27 cellular contexts compared by ENCODE assay signal in genomic region chr18:70085641-70086040, GRCh38.
"Had no signal": no experiment of that assay in that cellular context is flagged by ENCODE, and none has a peak within 500 bp of the region (broad histone marks: within the 10 kb centered on the region; RNA-seq: fewer than 3 reads in every experiment).

No MANE protein-coding gene starts in this region.

- ATAC-seq: left cardiac atrium; left lung; natural killer cell; right cardiac atrium; stimulated activated effector memory CD8-positive, alpha-beta T cell treated with anti-CD3 and anti-CD28 coated beads, Interleukin-12 subunit alpha, Interleukin-12 subunit beta, amount 100 ng/mL, for 72 hours; upper lobe of right lung had no signal

- H3K36me3 ChIP-seq: neural progenitor cell, neutrophil, thoracic aorta had no signal

- H3K27me3 ChIP-seq: left lung, neural progenitor cell, neutrophil, sigmoid colon, spleen, suprapubic skin, tibial artery, upper lobe of right lung had no signal

- FAIRE-seq: keratinocyte, urothelium cell line had no signal

- H3K4me1 ChIP-seq: neural progenitor cell, parathyroid adenoma, sigmoid colon, spleen, suprapubic skin, tibial artery, upper lobe of right lung had no signal

- H3K9me3 ChIP-seq: left lung, neutrophil, sigmoid colon, spleen, suprapubic skin, thoracic aorta, tibial artery, upper lobe of right lung had no signal

- H3K4me3 ChIP-seq: left lung, lung, neural progenitor cell, sigmoid colon, spleen, suprapubic skin, thoracic aorta, tibial artery, upper lobe of right lung had no signal

- DNase-seq: hypothalamus; kidney glomerular epithelial cell; left cardiac atrium; left lung; mesendoderm; naive B cell; natural killer cell; nephron progenitor cell; occipital lobe; retina; right cardiac atrium; sigmoid colon; small intestine; spleen; stimulated activated CD4-positive, alpha-beta T cell treated with anti-CD3 and anti-CD28 coated beads, Interleukin-4, amount 100 ng/mL, for 24 hours; tibial artery; trophoblast cell; upper lobe of right lung had no signal

- H3K27ac ChIP-seq: left lung, neural progenitor cell, neutrophil, parathyroid adenoma, sigmoid colon, spleen, suprapubic skin, thoracic aorta, tibial artery, upper lobe of right lung had no signal
